In genomic region chr17:26882097-26882761, GRCh38 we compare ENCODE assay signal across 8 cellular contexts.
DNase-seq lines count a peak whose midpoint lies in the region; ATAC-seq, FAIRE-seq and TF ChIP-seq lines count a peak whose summit lies in the region.
"Not testable (repeated sequence)": the region's sequence is repeated elsewhere in the genome, so short reads cannot be mapped to it uniquely, and the experiment has no call there.

No MANE protein-coding gene starts in this region.

- H3K36me3 Mint-ChIP-seq in CD4-positive, alpha-beta T cell (ENCODE audit: low read depth); activated CD8-positive, alpha-beta T cell treated with anti-CD3 and anti-CD28 coated beads, Interleukin-2, amount 10 ng/mL, durations not matched to agents 7 days and 5 days (ENCODE audit: low read depth): not testable (repeated sequence)

- not testable (repeated sequence) for H3K27ac Mint-ChIP-seq in CD4-positive, alpha-beta T cell; activated CD8-positive, alpha-beta T cell treated with anti-CD3 and anti-CD28 coated beads, Interleukin-2, amount 10 ng/mL, durations not matched to agents 7 days and 5 days

- DNase-seq in CD4-positive, alpha-beta T cell; activated CD8-positive, alpha-beta T cell treated with anti-CD3 and anti-CD28 coated beads, Interleukin-2, amount 10 ng/mL, durations not matched to agents 7 days and 5 days; heart right ventricle; pancreas: not testable (repeated sequence)

- not testable (repeated sequence) for H3K27me3 Mint-ChIP-seq in CD4-positive, alpha-beta T cell; activated CD8-positive, alpha-beta T cell treated with anti-CD3 and anti-CD28 coated beads, Interleukin-2, amount 10 ng/mL, durations not matched to agents 7 days and 5 days (ENCODE audit: low read depth)

- FAIRE-seq in pancreas (lab: Jason Lieb, UNC) = not testable (repeated sequence)

- H3K9me3 ChIP-seq in CD4-positive, alpha-beta T cell (ENCODE audit: control insufficient read depth, low read length) = peaks cover 26% of the 10 kb centered on the region
- H3K9me3 ChIP-seq in heart right ventricle = peaks cover 0 to 28% (median 10%) of the 10 kb centered on the region in 11 donors
- H3K9me3 ChIP-seq in pancreas = not testable (repeated sequence)

- not testable (repeated sequence) for H3K4me1 ChIP-seq in heart right ventricle, pancreas

- CTCF ChIA-PET in CD4-positive, alpha-beta T cell (lab: Charles Lee); activated CD8-positive, alpha-beta T cell treated with anti-CD3 and anti-CD28 coated beads, Interleukin-2, amount 10 ng/mL, durations not matched to agents 7 days and 5 days (lab: Charles Lee): not testable (repeated sequence)

- H3K36me3 ChIP-seq in heart right ventricle, pancreas: not testable (repeated sequence)

- peak; percentile 44 for ATAC-seq in CD4-positive, alpha-beta T cell (ENCODE audit: poor library complexity)
- peak; percentile 69 for ATAC-seq in GM19328 (IDR thresholded peaks at IDR 0.05; ENCODE audit: unreplicated experiment)
- ATAC-seq in GM21529 (IDR thresholded peaks at IDR 0.05; ENCODE audit: unreplicated experiment) = peak; percentile 55
- ATAC-seq in HG02884 (IDR thresholded peaks at IDR 0.05; ENCODE audit: unreplicated experiment) = peak; percentile 56
- peak; percentile 42 for ATAC-seq in HG03354 (IDR thresholded peaks at IDR 0.05; ENCODE audit: poor library complexity, severe bottlenecking, unreplicated experiment)
- peak; percentile 51 for ATAC-seq in activated CD8-positive, alpha-beta T cell treated with anti-CD3 and anti-CD28 coated beads, Interleukin-2, amount 10 ng/mL, durations not matched to agents 7 days and 5 days
- peak; percentile 71 to 90 (median 77) for ATAC-seq in heart right ventricle
- ATAC-seq in pancreas = peak; percentile 62 to 85 (median 74)

- not testable (repeated sequence) for H3K4me1 Mint-ChIP-seq in CD4-positive, alpha-beta T cell (ENCODE audit: low read depth); activated CD8-positive, alpha-beta T cell treated with anti-CD3 and anti-CD28 coated beads, Interleukin-2, amount 10 ng/mL, durations not matched to agents 7 days and 5 days (ENCODE audit: low read depth)

- not testable (repeated sequence) for H3K9me3 Mint-ChIP-seq in CD4-positive, alpha-beta T cell; activated CD8-positive, alpha-beta T cell treated with anti-CD3 and anti-CD28 coated beads, Interleukin-2, amount 10 ng/mL, durations not matched to agents 7 days and 5 days (ENCODE audit: insufficient read depth)

- POLR2A ChIA-PET in CD4-positive, alpha-beta T cell (lab: Charles Lee); activated CD8-positive, alpha-beta T cell treated with anti-CD3 and anti-CD28 coated beads, Interleukin-2, amount 10 ng/mL, durations not matched to agents 7 days and 5 days (lab: Charles Lee): not testable (repeated sequence)

- H3K27me3 ChIP-seq in CD4-positive, alpha-beta T cell (ENCODE audit: control insufficient read depth, insufficient read depth, low read length); heart right ventricle; pancreas: not testable (repeated sequence)

- H3K27ac ChIP-seq in CD4-positive, alpha-beta T cell (ENCODE audit: low read depth, low read length); heart right ventricle; pancreas: not testable (repeated sequence)

- WGBS in heart right ventricle, 2 donors = 60 to 74% methylated on average over 1 to 5 of the region's 9 CpGs
- 49% methylated on average over 4 of the region's 9 CpGs for WGBS in pancreas, 2 donors

- not testable (repeated sequence) for H3K4me3 Mint-ChIP-seq in CD4-positive, alpha-beta T cell; activated CD8-positive, alpha-beta T cell treated with anti-CD3 and anti-CD28 coated beads, Interleukin-2, amount 10 ng/mL, durations not matched to agents 7 days and 5 days

- intact Hi-C loops in CD4-positive, alpha-beta T cell (cut with DNase I, micrococcal nuclease); heart right ventricle (cut with DNase I); pancreas (cut with DNase I): not testable (repeated sequence)

- not testable (repeated sequence) for TF ChIP-seq CTCF in CD4-positive, alpha-beta T cell (IDR thresholded peaks at IDR 0.05); heart right ventricle (IDR thresholded peaks at IDR 0.05); pancreas (IDR thresholded peaks at IDR 0.05)

- not testable (repeated sequence) for H3K4me3 ChIP-seq in heart right ventricle, pancreas
